Comparison of ENCODE assay signal across 1 cellular context in the genomic region with DNA sequence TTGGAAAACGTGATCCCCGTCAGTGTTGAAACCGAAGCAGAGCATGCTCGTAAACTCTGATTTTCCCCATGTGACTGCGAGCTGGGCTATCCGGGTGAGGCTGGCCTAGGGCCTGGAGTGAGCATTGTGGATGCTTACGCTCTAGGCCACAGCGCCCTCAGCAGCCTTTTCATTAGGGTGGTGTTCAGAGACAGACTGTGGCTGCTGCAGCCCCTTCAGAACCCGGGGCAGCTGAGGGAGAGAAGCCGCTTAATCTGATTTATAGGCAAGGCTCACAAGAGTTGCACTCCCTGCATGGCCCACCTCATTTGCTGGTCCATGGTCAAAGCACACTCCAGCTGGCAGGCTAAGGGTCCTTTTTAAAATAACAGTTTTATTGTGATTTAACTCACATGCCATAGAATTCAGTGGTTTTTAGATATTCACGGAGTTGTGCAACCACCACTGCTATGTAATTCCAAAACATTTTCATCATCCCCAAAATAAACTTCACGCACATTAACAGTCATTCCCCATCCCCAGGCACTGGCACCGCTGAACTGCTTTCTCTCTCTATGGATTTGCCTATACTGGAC.
TF ChIP-seq lines count a peak whose summit lies in the region.

No MANE protein-coding gene starts in this region.

TF ChIP-seq in IMR-90, 13 proteins besides CTCF, POLR2A, EP300 and RAD21 (continued from another document):
- TF ChIP-seq CHD1 (IDR thresholded peaks at IDR 0.05; ENCODE audit: low read depth, low read length) (no peak), CEBPB (IDR thresholded peaks at IDR 0.05; ENCODE audit: low read depth, low read length) (peak; percentile 99), RFX5 (IDR thresholded peaks at IDR 0.05; ENCODE audit: low read depth, low read length) (0 out of 2 replicates have a peak, but pooled peaks have one; percentile 4), RCOR1 (IDR thresholded peaks at IDR 0.05; ENCODE audit: insufficient replicate concordance, low read length) (peak; percentile 73), MAZ (IDR thresholded peaks at IDR 0.05; ENCODE audit: borderline replicate concordance, low read depth, low read length) (no peak), NFE2L2 (IDR thresholded peaks at IDR 0.05; ENCODE audit: low read depth, low read length) (no peak), USF2 (IDR thresholded peaks at IDR 0.05; ENCODE audit: low read depth, low read length) (0 out of 2 replicates have a peak, but pooled peaks have one; percentile 10), BHLHE40 (IDR thresholded peaks at IDR 0.05; ENCODE audit: low read depth, low read length) (peak; percentile 84)
- TF ChIP-seq, protein P1, sequence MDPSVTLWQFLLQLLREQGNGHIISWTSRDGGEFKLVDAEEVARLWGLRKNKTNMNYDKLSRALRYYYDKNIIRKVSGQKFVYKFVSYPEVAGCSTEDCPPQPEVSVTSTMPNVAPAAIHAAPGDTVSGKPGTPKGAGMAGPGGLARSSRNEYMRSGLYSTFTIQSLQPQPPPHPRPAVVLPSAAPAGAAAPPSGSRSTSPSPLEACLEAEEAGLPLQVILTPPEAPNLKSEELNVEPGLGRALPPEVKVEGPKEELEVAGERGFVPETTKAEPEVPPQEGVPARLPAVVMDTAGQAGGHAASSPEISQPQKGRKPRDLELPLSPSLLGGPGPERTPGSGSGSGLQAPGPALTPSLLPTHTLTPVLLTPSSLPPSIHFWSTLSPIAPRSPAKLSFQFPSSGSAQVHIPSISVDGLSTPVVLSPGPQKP (IDR thresholded peaks at IDR 0.05; ENCODE audit: borderline replicate concordance, low read depth, low read length) = no peak
